1 cellular context compared by ENCODE assay signal in the genomic region with DNA sequence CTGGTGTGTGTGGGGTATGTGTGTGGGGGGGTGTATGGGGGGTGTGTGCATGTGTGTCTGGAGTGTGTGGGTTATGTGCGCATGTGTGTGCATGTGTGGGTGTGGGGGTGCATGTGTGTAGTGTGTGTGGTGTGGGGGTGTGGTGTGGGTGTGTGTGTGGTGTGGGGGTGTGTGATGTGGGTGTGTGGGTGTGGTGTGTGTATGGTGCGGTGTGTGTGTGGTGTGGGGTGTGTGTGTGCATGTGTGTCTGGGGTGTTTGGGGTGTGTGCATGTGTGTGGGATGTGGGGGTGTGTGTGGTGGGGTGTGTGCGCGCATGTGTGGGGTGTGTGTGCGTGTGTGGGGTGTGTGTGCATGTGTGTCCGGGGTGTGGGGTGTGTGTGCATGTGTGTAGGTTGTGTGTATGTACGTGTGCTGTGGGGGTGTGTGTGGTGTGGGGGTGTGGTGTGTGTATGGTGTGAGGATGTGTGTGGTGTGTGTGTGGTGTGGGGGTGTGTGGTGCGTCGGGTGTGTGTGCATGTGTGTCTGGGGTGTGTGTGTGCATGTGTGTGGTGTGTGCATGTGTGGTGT.
TF ChIP-seq lines count a peak whose summit lies in the region.

No MANE protein-coding gene starts in this region.

TF ChIP-seq in HEK293, 187 proteins besides CTCF, POLR2A, EP300 and RAD21 (continued from another document):
- TF ChIP-seq ZNF280D (tag by site-specific recombination; IDR thresholded peaks at IDR 0.05) (no peak), ZNF560 (tag by site-specific recombination; IDR thresholded peaks at IDR 0.05; ENCODE audit: borderline replicate concordance) (no peak), ZNF596 (tag by site-specific recombination; IDR thresholded peaks at IDR 0.05) (no peak), ZNF114 (tag by site-specific recombination; IDR thresholded peaks at IDR 0.05) (no peak), BCL6B (tag by site-specific recombination; IDR thresholded peaks at IDR 0.05) (no peak), BCL11B (tag by site-specific recombination; IDR thresholded peaks at IDR 0.05; ENCODE audit: low read depth) (no peak), ZNF660 (tag by site-specific recombination; IDR thresholded peaks at IDR 0.05) (no peak), ZFHX2 (tag by site-specific recombination; conservative IDR thresholded peaks at IDR 0.05) (peak; percentile 62), ZNF214 (tag by site-specific recombination; IDR thresholded peaks at IDR 0.05; ENCODE audit: borderline replicate concordance) (no peak), KLF9 (tag by site-specific recombination; IDR thresholded peaks at IDR 0.05; ENCODE audit: low read depth) (peak; percentile 71), ZNF140 (tag by site-specific recombination; IDR thresholded peaks at IDR 0.05) (no peak), GLI2 (tag by site-specific recombination; IDR thresholded peaks at IDR 0.05; ENCODE audit: borderline replicate concordance, low read depth) (no peak), ZNF549 (tag by site-specific recombination; IDR thresholded peaks at IDR 0.05) (no peak), YY1 (tag by site-specific recombination; IDR thresholded peaks at IDR 0.05) (no peak), ZNF473 (tag by site-specific recombination; IDR thresholded peaks at IDR 0.05) (no peak), HOXA7 (CRISPR knock-in tag; IDR thresholded peaks at IDR 0.05; ENCODE audit: borderline replicate concordance) (no peak), EGR2 (tag by site-specific recombination; IDR thresholded peaks at IDR 0.05; ENCODE audit: low read depth) (peak; percentile 55; the same call in 1 of the 2 replicates)
